ENCODE assay signal across 1 cellular context in the genomic region with DNA sequence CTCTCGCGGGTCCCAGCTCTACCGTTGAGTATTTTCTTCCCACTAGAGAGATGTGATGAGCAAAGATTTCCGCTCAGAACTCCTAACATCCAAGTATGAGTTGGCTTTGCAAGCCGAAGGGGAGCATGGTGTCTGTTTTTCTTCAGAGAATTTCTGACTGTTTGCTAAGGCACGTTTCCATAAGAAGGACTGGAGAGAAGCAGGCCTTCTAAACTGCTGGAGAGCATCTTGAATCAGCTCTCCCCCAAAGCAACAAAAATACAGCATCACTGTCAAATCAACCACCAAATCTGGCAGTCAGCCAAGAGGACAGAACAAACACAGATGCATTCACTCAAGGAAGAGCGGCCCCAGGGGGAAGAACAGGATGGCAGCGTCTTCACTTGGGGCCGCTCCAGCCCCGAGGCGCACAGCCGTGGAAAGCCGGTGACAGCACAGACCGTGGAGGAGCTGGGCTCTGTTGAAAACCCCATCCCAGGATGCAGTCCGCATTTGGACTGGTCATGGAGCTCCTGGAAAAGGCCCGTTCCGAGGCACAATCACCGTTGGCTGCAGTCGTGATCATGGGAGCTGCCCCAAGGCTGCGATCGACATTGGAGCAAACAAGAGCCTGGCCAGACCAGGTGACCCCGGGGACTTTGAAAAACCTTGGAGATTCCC.
TF ChIP-seq lines count a peak whose summit lies in the region.

No MANE protein-coding gene starts in this region.

TF ChIP-seq in K562, 482 proteins besides CTCF, POLR2A, EP300 and RAD21 (continued from another document):
- no peak for TF ChIP-seq MBD1 (CRISPR knock-in tag; IDR thresholded peaks at IDR 0.05)
